ENCODE assay signal across 8 cellular contexts in genomic region chr17:49414622-49415350, GRCh38. TPM values are rescaled to one million over a fixed set of nuclear protein-coding genes. Genes with fewer than 3 reads are reported as not detected.
A peak's percentile ranks its signal among the peaks of the same experiment; 100 is the strongest.
DNase-seq lines count a peak whose midpoint lies in the region; ATAC-seq and TF ChIP-seq lines count a peak whose summit lies in the region.

PHB1 (minus strand) TSS chr17:49414882; CDS start chr17:49413264, 1,618 bp downstream.

- 0 to 1% methylated on average over 30 of the region's 30 CpGs for WGBS in lower leg skin, 2 donors

- peak within 1 kb of the TSS; percentile 76 for H3K27ac Mint-ChIP-seq in activated CD4-positive, alpha-beta memory T cell treated with anti-CD3 and anti-CD28 coated beads for 36 hours

- no peaks in the 10 kb centered on the region for H3K27me3 Mint-ChIP-seq in activated CD4-positive, alpha-beta memory T cell treated with anti-CD3 and anti-CD28 coated beads for 36 hours

- TF ChIP-seq CTCF in lower leg skin (IDR thresholded peaks at IDR 0.05) = no peak

- peak; percentile 99 for DNase-seq in CD1c-positive myeloid dendritic cell (ENCODE audit: extremely low spot score)
- peak; percentile 99 for DNase-seq in NCI-H82 treated with DMSO at 0.1 percent for 48 hours (lab: John Stamatoyannopoulos, UW; ENCODE audit: unreplicated experiment)
- peak; percentile 98 for DNase-seq in activated CD4-positive, alpha-beta memory T cell treated with anti-CD3 and anti-CD28 coated beads for 36 hours
- DNase-seq in lower leg skin (ENCODE audit: low spot score in 2 of 2) = peak; percentile 97 to 99
- peak; percentile 88 to 91 for DNase-seq in stimulated activated CD4-positive, alpha-beta T cell treated with anti-CD3 and anti-CD28 coated beads, Interleukin-4, amount 100 ng/mL, for 48 hours (ENCODE audit: low read depth in 2 of 2)

- H3K4me3 Mint-ChIP-seq in activated CD4-positive, alpha-beta memory T cell treated with anti-CD3 and anti-CD28 coated beads for 36 hours = peak within 1 kb of the TSS; percentile 97

- peak within 1 kb of the TSS; percentile 89 to 94 for H3K9ac ChIP-seq in duodenal mucosa (ENCODE audit: low read depth in 1 of 2, low read length in 2 of 2)

- no peaks in the 10 kb centered on the region for H3K9me3 Mint-ChIP-seq in activated CD4-positive, alpha-beta memory T cell treated with anti-CD3 and anti-CD28 coated beads for 36 hours

- ATAC-seq in GM19438 (IDR thresholded peaks at IDR 0.05; ENCODE audit: low read depth, unreplicated experiment) (peak; percentile 98), HG03575 (IDR thresholded peaks at IDR 0.05; ENCODE audit: extremely low read depth, insufficient number of reproducible peaks, low FRiP score, unreplicated experiment) (peak; percentile 87)

- CTCF ChIA-PET in activated CD4-positive, alpha-beta memory T cell treated with anti-CD3 and anti-CD28 coated beads for 36 hours (lab: Charles Lee) = interaction anchor here (0.7 to 8.8 kb wide), 7 partner anchors 46 to 291 kb away, joined by 3 to 167 read pairs (median 3); no protein-coding TSS in a partner anchor

- H3K36me3 ChIP-seq in duodenal mucosa (ENCODE audit: control insufficient read depth in 1 of 2, insufficient read depth in 2 of 2, low read length in 2 of 2) = peaks cover 15 to 30% of the 10 kb centered on the region in 2 donors

- no peak for TF ChIP-seq POLR2A in lower leg skin (IDR thresholded peaks at IDR 0.05)

- H3K4me3 ChIP-seq in duodenal mucosa (ENCODE audit: low read depth in 1 of 2, low read length in 2 of 2) (peak within 1 kb of the TSS; percentile 96 to 100), lower leg skin (ENCODE audit: low read depth, poor library complexity, severe bottlenecking) (peak within 1 kb of the TSS; percentile 96)

- H3K36me3 Mint-ChIP-seq in activated CD4-positive, alpha-beta memory T cell treated with anti-CD3 and anti-CD28 coated beads for 36 hours = peaks cover 22% of the 10 kb centered on the region

- H3K4me1 ChIP-seq in duodenal mucosa (ENCODE audit: control insufficient read depth in 1 of 2, insufficient read depth in 2 of 2, low read length in 2 of 2) = peaks cover 15% of the 10 kb centered on the region in 2 donors

- no peak within 1 kb of the TSS for H3K27ac ChIP-seq in duodenal mucosa (ENCODE audit: low read depth, low read length)

- H3K27me3 ChIP-seq in duodenal mucosa (ENCODE audit: control insufficient read depth in 1 of 2, insufficient read depth in 2 of 2, low read length in 2 of 2) = no peaks in the 10 kb centered on the region

- POLR2A ChIA-PET in activated CD4-positive, alpha-beta memory T cell treated with anti-CD3 and anti-CD28 coated beads for 36 hours (lab: Charles Lee) = no interaction called here

- intact Hi-C loops in activated CD4-positive, alpha-beta memory T cell treated with anti-CD3 and anti-CD28 coated beads for 36 hours (cut with micrococcal nuclease) = loop anchor here (5.0 to 10.0 kb wide), 3 partner anchors 260 to 370 kb away; partner anchors contain the start of genes KAT7 and SPOP
- intact Hi-C loops in lower leg skin (cut with DNase I; ENCODE audit: low total_unique reads) = no loop called here

- no peaks in the 10 kb centered on the region for H3K9me3 ChIP-seq in duodenal mucosa (ENCODE audit: control insufficient read depth in 1 of 2, low read length in 2 of 2)

- H3K4me1 Mint-ChIP-seq in activated CD4-positive, alpha-beta memory T cell treated with anti-CD3 and anti-CD28 coated beads for 36 hours (ENCODE audit: low read depth) = peaks cover 19% of the 10 kb centered on the region

RNA-seq across cellular contexts. Expression of gene PHB1, which starts in this region (rescaled TPM):
- total RNA-seq in activated CD4-positive, alpha-beta memory T cell treated with anti-CD3 and anti-CD28 coated beads for 36 hours = 100 to 1,000 TPM; 280 to 295 TPM
- total RNA-seq in lower leg skin = 10 to 100 TPM; 47.0 to 79.0 (median 71.3) TPM
